Comparison of ENCODE assay signal across 22 cellular contexts in the genomic region with DNA sequence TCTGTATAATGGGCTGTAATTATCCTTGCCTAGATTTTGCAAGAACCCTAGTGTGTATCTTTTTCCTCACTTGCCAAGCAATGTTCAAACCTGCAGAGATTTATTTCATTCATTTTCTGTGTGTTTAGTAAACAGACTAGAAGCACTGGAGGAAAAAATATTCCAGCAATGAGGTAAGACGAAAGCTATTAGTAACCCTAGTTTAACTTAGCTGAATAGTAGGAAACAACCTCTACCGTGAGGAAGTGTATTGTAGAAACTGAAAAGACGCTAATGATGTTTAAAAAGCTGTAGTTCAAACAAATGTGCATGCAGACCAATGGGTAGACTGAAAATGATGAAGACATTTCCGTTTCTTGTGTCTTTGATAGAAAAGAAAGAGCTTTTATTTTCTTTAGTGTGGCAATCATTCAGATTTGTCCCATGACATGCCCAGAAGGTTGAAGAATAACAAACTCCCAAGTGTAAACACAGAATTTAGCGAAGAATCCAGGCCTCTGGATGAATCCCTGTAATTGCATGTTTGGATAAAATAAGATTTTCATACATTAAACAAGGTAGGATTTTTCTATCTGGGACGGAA. TPM values are rescaled to one million over a fixed set of nuclear protein-coding genes. Genes with fewer than 3 reads are reported as not detected.
DNase-seq lines count a peak whose midpoint lies in the region; ATAC-seq and TF ChIP-seq lines count a peak whose summit lies in the region.
"Had no signal": no experiment of that assay in that cellular context is flagged by ENCODE, and none has a peak within 500 bp of the region (broad histone marks: within the 10 kb centered on the region; RNA-seq: fewer than 3 reads in every experiment).

No MANE protein-coding gene starts in this region.

- POLR2A ChIA-PET in AG04450 (lab: Yijun Ruan, JAX) (interaction anchor here (0.6 to 0.9 kb wide), 3 partner anchors 9 to 1295 kb away, joined by 3 to 4 read pairs (median 3); no protein-coding TSS in a partner anchor), Panc1 (lab: Charles Lee) (no interaction called here)
- POLR2A ChIA-PET in CD8-positive, alpha-beta memory T cell (lab: Charles Lee): no interaction called here

- no peaks in the 10 kb centered on the region for H3K27me3 ChIP-seq in AG04450 (ENCODE audit: control insufficient read depth, insufficient read depth, low read length)
- H3K27me3 ChIP-seq in Panc1 (ENCODE audit: control insufficient read depth, insufficient read depth, low read length): no peaks in the 10 kb centered on the region
- H3K27me3 ChIP-seq in gastroesophageal sphincter: no peaks in the 10 kb centered on the region
- H3K27me3 ChIP-seq in gastrocnemius medialis: no peaks in the 10 kb centered on the region
- no peaks in the 10 kb centered on the region for H3K27me3 ChIP-seq in CD8-positive, alpha-beta memory T cell (ENCODE audit: insufficient read depth, low read length, poor library complexity, severe bottlenecking)
- no peaks in the 10 kb centered on the region for H3K27me3 ChIP-seq in brain microvascular endothelial cell (replicated peaks)
- H3K27me3 ChIP-seq: spleen had no signal

- in situ Hi-C loops in Panc1 (cut with HindIII; ENCODE audit: low pct_unique_long_range_greater_than_20kb, low sequenced_read_pairs) (no loop called here), gastrocnemius medialis (cut with MboI; ENCODE audit: low sequenced_read_pairs in 4 of 4) (no loop called here), brain microvascular endothelial cell (cut with HindIII; ENCODE audit: low pct_ligation_motif_present, low sequenced_read_pairs) (no loop called here)

- H3K36me3 ChIP-seq in Panc1 (ENCODE audit: control insufficient read depth, insufficient read depth, low read length) (peaks cover 35% of the 10 kb centered on the region), gastroesophageal sphincter (peaks cover 0 to 29% of the 10 kb centered on the region in 2 donors), gastrocnemius medialis (no peaks in the 10 kb centered on the region), brain microvascular endothelial cell (replicated peaks) (peaks cover 50% of the 10 kb centered on the region)
- no peaks in the 10 kb centered on the region for H3K36me3 ChIP-seq in CD8-positive, alpha-beta memory T cell (ENCODE audit: insufficient read depth, low read length)
- H3K36me3 ChIP-seq: spleen had no signal

- H3K4me3 Mint-ChIP-seq in CD8-positive, alpha-beta memory T cell: no peak overlapping the region
- H3K4me3 Mint-ChIP-seq: activated CD8-positive, alpha-beta T cell treated with anti-CD3 and anti-CD28 coated beads for 36 hours; activated naive CD4-positive, alpha-beta T cell treated with anti-CD3 and anti-CD28 coated beads for 36 hours; activated T-cell treated with anti-CD3 and anti-CD28 coated beads, Interleukin-2, amount 50 U/mL, for 4 hours; effector memory CD8-positive, alpha-beta T cell; natural killer cell treated with Interleukin-12 subunit alpha and Interleukin-12 subunit beta and Interleukin-15 and Interleukin-18, amount 100 ng/mL, for 72 hours; T-helper 17 cell had no signal

- ATAC-seq in Panc1: no peak
- ATAC-seq in gastroesophageal sphincter: no peak
- ATAC-seq in gastrocnemius medialis: no peak
- ATAC-seq: activated CD8-positive, alpha-beta T cell treated with anti-CD3 and anti-CD28 coated beads for 36 hours; activated T-cell treated with anti-CD3 and anti-CD28 coated beads, Interleukin-2, amount 50 U/mL, for 4 hours; effector memory CD8-positive, alpha-beta T cell; natural killer cell treated with Interleukin-12 subunit alpha and Interleukin-12 subunit beta and Interleukin-15 and Interleukin-18, amount 100 ng/mL, for 72 hours; T-helper 17 cell had no signal

- H3K27me3 Mint-ChIP-seq in CD8-positive, alpha-beta memory T cell: peaks cover 2 to 27% of the 10 kb centered on the region in 2 donors

- no TSS peak for BruUV-seq in Panc1 (replicated peaks; lab: Mats Ljungman, UMichigan)

- H3K4me3 ChIP-seq in AG04450 (ENCODE audit: low read depth, low read length) (no peak overlapping the region), Panc1 (ENCODE audit: low read depth in 2 of 2, low read length in 2 of 2) (no peak overlapping the region), gastroesophageal sphincter (no peak overlapping the region), gastrocnemius medialis (no peak overlapping the region), brain microvascular endothelial cell (ENCODE audit: low read depth, low read length) (no peak overlapping the region)
- no peak overlapping the region for H3K4me3 ChIP-seq in CD8-positive, alpha-beta memory T cell (ENCODE audit: low read length)
- H3K4me3 ChIP-seq: spleen, thoracic aorta had no signal

- no peaks in the 10 kb centered on the region for H3K4me1 Mint-ChIP-seq in CD8-positive, alpha-beta memory T cell

- TF ChIP-seq POLR2A in gastroesophageal sphincter (IDR thresholded peaks at IDR 0.05): no peak
- TF ChIP-seq POLR2A in gastrocnemius medialis (IDR thresholded peaks at IDR 0.05): no peak

- no peaks in the 10 kb centered on the region for H3K9me3 Mint-ChIP-seq in CD8-positive, alpha-beta memory T cell
- H3K9me3 Mint-ChIP-seq: activated CD8-positive, alpha-beta T cell treated with anti-CD3 and anti-CD28 coated beads for 36 hours; activated naive CD4-positive, alpha-beta T cell treated with anti-CD3 and anti-CD28 coated beads for 36 hours; activated T-cell treated with anti-CD3 and anti-CD28 coated beads, Interleukin-2, amount 50 U/mL, for 4 hours; effector memory CD8-positive, alpha-beta T cell; natural killer cell treated with Interleukin-12 subunit alpha and Interleukin-12 subunit beta and Interleukin-15 and Interleukin-18, amount 100 ng/mL, for 72 hours had no signal

- H3K27ac ChIP-seq in AG04450 (ENCODE audit: low read depth, low read length) (peak overlapping the region; percentile 32), Panc1 (ENCODE audit: low read length) (peak overlapping the region; percentile 82), gastroesophageal sphincter (peak overlapping the region in 3 of 4 donors; percentile 38 to 70 (median 57)), gastrocnemius medialis (peak overlapping the region in 3 of 4 donors; percentile 16 to 34 (median 29)), brain microvascular endothelial cell (no peak overlapping the region)
- H3K27ac ChIP-seq in CD8-positive, alpha-beta memory T cell (ENCODE audit: low read depth, low read length): no peak overlapping the region
- H3K27ac ChIP-seq: spleen, VCaP had no signal

- TF ChIP-seq EP300 in gastroesophageal sphincter (IDR thresholded peaks at IDR 0.05): no peak

- TF ChIP-seq CTCF in AG04450 (IDR thresholded peaks at IDR 0.05; ENCODE audit: low read depth, low read length) (no peak), Panc1 (IDR thresholded peaks at IDR 0.05) (no peak), gastroesophageal sphincter (IDR thresholded peaks at IDR 0.05) (no peak), gastrocnemius medialis (IDR thresholded peaks at IDR 0.05 in 4 of 5, conservative IDR thresholded peaks at IDR 0.05 in 1 of 5) (no peak), brain microvascular endothelial cell (IDR thresholded peaks at IDR 0.05; ENCODE audit: low read depth, low read length, missing control alignments) (no peak)

- CTCF ChIA-PET in AG04450 (lab: Charles Lee): interaction anchor here (0.5 to 1.0 kb wide), 2 partner anchors 9 to 24 kb away, joined by 3 read pairs; no protein-coding TSS in a partner anchor
- CTCF ChIA-PET in Panc1 (lab: Charles Lee): no interaction called here
- CTCF ChIA-PET in CD8-positive, alpha-beta memory T cell (lab: Charles Lee): no interaction called here

- WGBS in gastroesophageal sphincter (ENCODE audit: low coverage in 1 of 2), 2 donors: 25 to 42% methylated on average over 6 of the region's 6 CpGs

- H3K9me3 ChIP-seq in AG04450 (ENCODE audit: control insufficient read depth, insufficient read depth, low read length) (no peaks in the 10 kb centered on the region), Panc1 (ENCODE audit: control insufficient read depth, insufficient read depth, low read depth, low read length) (no peaks in the 10 kb centered on the region), gastroesophageal sphincter (no peaks in the 10 kb centered on the region), gastrocnemius medialis (no peaks in the 10 kb centered on the region)
- H3K9me3 ChIP-seq in CD8-positive, alpha-beta memory T cell (ENCODE audit: low read length): no peaks in the 10 kb centered on the region
- H3K9me3 ChIP-seq: Caco-2, spleen, thoracic aorta had no signal

- H3K27ac Mint-ChIP-seq in CD8-positive, alpha-beta memory T cell: no peak overlapping the region
- H3K27ac Mint-ChIP-seq: activated CD8-positive, alpha-beta T cell treated with anti-CD3 and anti-CD28 coated beads for 36 hours; activated naive CD4-positive, alpha-beta T cell treated with anti-CD3 and anti-CD28 coated beads for 36 hours; effector memory CD8-positive, alpha-beta T cell; natural killer cell treated with Interleukin-12 subunit alpha and Interleukin-12 subunit beta and Interleukin-15 and Interleukin-18, amount 100 ng/mL, for 72 hours; T-helper 17 cell had no signal

- DNase-seq in AG04450 (ENCODE audit: low read depth, low spot score) (no peak), Panc1 (ENCODE audit: low read depth, low spot score) (no peak), gastrocnemius medialis (no peak), retina (no peak), brain microvascular endothelial cell (no peak), iPS-NIHi11 (ENCODE audit: low spot score) (no peak)
- DNase-seq in CD8-positive, alpha-beta memory T cell: no peak
- DNase-seq: activated CD8-positive, alpha-beta T cell treated with anti-CD3 and anti-CD28 coated beads for 36 hours; activated naive CD4-positive, alpha-beta T cell treated with anti-CD3 and anti-CD28 coated beads for 36 hours; activated T-cell treated with anti-CD3 and anti-CD28 coated beads, Interleukin-2, amount 50 U/mL, for 4 hours; Caco-2; effector memory CD8-positive, alpha-beta T cell; hypothalamus; mesendoderm; NCI-H1092 treated with DMSO at 0.1 percent for 48 hours; NCI-H510A; spleen; T-helper 17 cell had no signal

- H3K4me1 ChIP-seq in Panc1 (ENCODE audit: control insufficient read depth, insufficient read depth, low read length) (peaks cover 68% of the 10 kb centered on the region), gastroesophageal sphincter (peaks cover 13 to 97% (median 26%) of the 10 kb centered on the region in 3 donors), gastrocnemius medialis (peaks cover 18 to 20% of the 10 kb centered on the region in 2 donors)
- no peaks in the 10 kb centered on the region for H3K4me1 ChIP-seq in CD8-positive, alpha-beta memory T cell (ENCODE audit: insufficient read depth, low read length)

- intact Hi-C loops in Panc1 (cut with micrococcal nuclease; ENCODE audit: unreplicated experiment) (no loop called here), gastrocnemius medialis (cut with DNase I; ENCODE audit: low total_unique reads) (no loop called here)

- no peaks in the 10 kb centered on the region for H3K36me3 Mint-ChIP-seq in CD8-positive, alpha-beta memory T cell
- H3K36me3 Mint-ChIP-seq: natural killer cell treated with Interleukin-12 subunit alpha and Interleukin-12 subunit beta and Interleukin-15 and Interleukin-18, amount 100 ng/mL, for 72 hours had no signal

RNA-seq across cellular contexts. Expression of a gene that starts 20.7 kb away (rescaled TPM):
- polyA plus RNA-seq in AG04450 (2011; rRNA removed): 1,209 and 1,356 TPM in 2 replicates
- 1,205 and 1,557 TPM in 2 replicates for polyA minus RNA-seq in AG04450 (2011; rRNA and poly(A)+ RNA removed)
- total RNA-seq in Panc1 (2021; ENCODE audit: unreplicated experiment): 496 TPM
- 465 TPM for polyA plus RNA-seq in Panc1 (2012; ENCODE audit: insufficient read length)
- 100 to 1,000 TPM; 546 to 772 (median 602) TPM for total RNA-seq in gastroesophageal sphincter
- total RNA-seq in gastrocnemius medialis: 10 to 100 TPM; 64.7 to 87.8 (median 71.2) TPM
- 1 to 10 TPM; 2.3 to 2.5 TPM for total RNA-seq in CD8-positive, alpha-beta memory T cell
- polyA plus RNA-seq in CD8-positive, alpha-beta memory T cell: not detected
- total RNA-seq: natural killer cell treated with Interleukin-12 subunit alpha and Interleukin-12 subunit beta and Interleukin-15 and Interleukin-18, amount 100 ng/mL, for 72 hours had no signal

RNA-seq across cellular contexts. Expression of a gene that starts 46.0 kb away (rescaled TPM):
- polyA plus RNA-seq in AG04450 (2011; rRNA removed): 241 and 265 TPM in 2 replicates
- polyA minus RNA-seq in AG04450 (2011; rRNA and poly(A)+ RNA removed): 173 and 190 TPM in 2 replicates
- total RNA-seq in Panc1 (2021; ENCODE audit: unreplicated experiment): 217 TPM
- 199 TPM for polyA plus RNA-seq in Panc1 (2012; ENCODE audit: insufficient read length)
- total RNA-seq in gastroesophageal sphincter: 100 to 1,000 TPM; 142 to 188 (median 170) TPM
- total RNA-seq in gastrocnemius medialis: 10 to 100 TPM; 12.7 to 26.2 (median 14.9) TPM
- total RNA-seq in CD8-positive, alpha-beta memory T cell: not detected
- polyA plus RNA-seq in CD8-positive, alpha-beta memory T cell: not detected
- total RNA-seq: activated CD8-positive, alpha-beta T cell treated with anti-CD3 and anti-CD28 coated beads for 36 hours; activated naive CD4-positive, alpha-beta T cell treated with anti-CD3 and anti-CD28 coated beads for 36 hours; natural killer cell treated with Interleukin-12 subunit alpha and Interleukin-12 subunit beta and Interleukin-15 and Interleukin-18, amount 100 ng/mL, for 72 hours had no signal

Comparison
In these comparisons a context has a peak if more than half of its experiments do, and no peak if none do; other contexts are left out.
1. H3K27ac ChIP-seq: peak in AG04450 (single experiment), Panc1 (single experiment), gastroesophageal sphincter (3 of 4) and gastrocnemius medialis (3 of 4); none in CD8-positive, alpha-beta memory T cell (single experiment) and brain microvascular endothelial cell (single experiment).
2. RNA of a gene that starts 20.7 kb away (total RNA-seq): 546 to 772 TPM in gastroesophageal sphincter, 496 TPM in Panc1 (single experiment) and 64.7 to 87.8 TPM in gastrocnemius medialis; 2.3 to 2.5 TPM in CD8-positive, alpha-beta memory T cell; every median in the first group is over 10 times any median in the second.
3. RNA of a gene that starts 46.0 kb away (total RNA-seq): 217 TPM in Panc1 (single experiment), 142 to 188 TPM in gastroesophageal sphincter and 12.7 to 26.2 TPM in gastrocnemius medialis; not detected in CD8-positive, alpha-beta memory T cell; every median in the first group is over 10 times any median in the second.